ENCODE assay signal across 26 cellular contexts in the genomic region with DNA sequence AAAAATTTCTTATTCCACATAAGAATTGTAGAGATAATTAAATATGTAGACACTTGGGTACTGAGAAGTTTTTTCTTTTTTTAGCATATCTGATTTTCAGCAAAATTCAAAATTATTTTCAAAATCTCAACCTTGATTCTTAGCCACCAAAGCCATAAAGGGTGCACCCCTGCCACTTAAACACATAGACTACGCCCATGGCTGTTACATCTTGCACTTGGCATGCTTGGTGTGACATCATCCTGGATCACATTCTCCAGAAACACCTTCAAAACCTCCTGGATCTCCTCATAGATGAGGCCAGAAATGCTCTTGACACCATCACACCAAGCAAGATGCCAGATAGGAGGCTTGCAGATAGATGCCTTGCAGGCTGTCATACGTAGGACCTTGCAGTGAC.
"Had no signal": no experiment of that assay in that cellular context is flagged by ENCODE, and none has a peak within 500 bp of the region (broad histone marks: within the 10 kb centered on the region; RNA-seq: fewer than 3 reads in every experiment).

No MANE protein-coding gene starts in this region.

- DNase-seq: activated CD4-positive, alpha-beta T cell treated with anti-CD3 and anti-CD28 coated beads, Interleukin-2, amount 50 U/mL, for 1 hour; activated CD8-positive, alpha-beta memory T cell treated with anti-CD3 and anti-CD28 coated beads, Interleukin-2, amount 50 U/mL, for 4 hours; activated CD8-positive, alpha-beta T cell treated with anti-CD3 and anti-CD28 coated beads, Interleukin-2, amount 10 ng/mL, durations not matched to agents 7 days and 5 days; activated T-cell treated with anti-CD3 and anti-CD28 coated beads, Interleukin-2, amount 50 U/mL, for 24 hours; adrenal gland; central memory CD4-positive, alpha-beta T cell; effector memory CD4-positive, alpha-beta T cell; glutamatergic neuron; immature natural killer cell; naive thymus-derived CD8-positive, alpha-beta T cell; pancreas; psoas muscle; stimulated activated CD4-positive, alpha-beta T cell treated with anti-CD3 and anti-CD28 coated beads, Interleukin-12 subunit alpha, Interleukin-12 subunit beta, amount 100 ng/mL, for 4 hours; stomach; uterus had no signal

- H3K4me1 ChIP-seq: adrenal gland, ascending aorta, pancreas, psoas muscle, right atrium auricular region, stomach, suprapubic skin, uterus had no signal

- H3K4me3 Mint-ChIP-seq: activated CD8-positive, alpha-beta T cell treated with anti-CD3 and anti-CD28 coated beads, Interleukin-2, amount 10 ng/mL, durations not matched to agents 7 days and 5 days; activated T-cell treated with anti-CD3 and anti-CD28 coated beads, Interleukin-2, amount 50 U/mL, for 24 hours; activated T-helper 17 cell treated with anti-CD3 and anti-CD28 coated beads, Interleukin-2, amount 50 U/mL, for 72 hours; immature natural killer cell; naive thymus-derived CD8-positive, alpha-beta T cell; stimulated activated effector memory CD8-positive, alpha-beta T cell treated with anti-CD3 and anti-CD28 coated beads, Interleukin-12 subunit alpha, Interleukin-12 subunit beta, amount 100 ng/mL, for 72 hours had no signal

- H2AFZ ChIP-seq: hepatocyte had no signal

- H3K27ac ChIP-seq: adrenal gland, ascending aorta, hepatocyte, pancreas, psoas muscle, right atrium auricular region, stomach, suprapubic skin, tibial nerve, uterus, VCaP had no signal

- H3K36me3 ChIP-seq: adrenal gland, ascending aorta, pancreas, right atrium auricular region, stomach, suprapubic skin, tibial nerve, uterus had no signal

- H3K27me3 Mint-ChIP-seq: activated T-helper 17 cell treated with anti-CD3 and anti-CD28 coated beads, Interleukin-2, amount 50 U/mL, for 72 hours had no signal

- H3K27ac Mint-ChIP-seq: activated CD8-positive, alpha-beta T cell treated with anti-CD3 and anti-CD28 coated beads, Interleukin-2, amount 10 ng/mL, durations not matched to agents 7 days and 5 days; activated naive CD4-positive, alpha-beta T cell treated with anti-CD3 and anti-CD28 coated beads, Interleukin-2, amount 50 U/mL, for 72 hours; activated T-cell treated with anti-CD3 and anti-CD28 coated beads, Interleukin-2, amount 50 U/mL, for 24 hours; activated T-helper 17 cell treated with anti-CD3 and anti-CD28 coated beads, Interleukin-2, amount 50 U/mL, for 72 hours; immature natural killer cell; naive thymus-derived CD8-positive, alpha-beta T cell; stimulated activated effector memory CD8-positive, alpha-beta T cell treated with anti-CD3 and anti-CD28 coated beads, Interleukin-12 subunit alpha, Interleukin-12 subunit beta, amount 100 ng/mL, for 72 hours had no signal

- H3K36me3 Mint-ChIP-seq: stimulated activated effector memory CD8-positive, alpha-beta T cell treated with anti-CD3 and anti-CD28 coated beads, Interleukin-12 subunit alpha, Interleukin-12 subunit beta, amount 100 ng/mL, for 72 hours had no signal

- H3K27me3 ChIP-seq: adrenal gland, ascending aorta, hepatocyte, pancreas, right atrium auricular region, stomach, suprapubic skin, tibial nerve, uterus had no signal

- H3K4me3 ChIP-seq: adrenal gland, ascending aorta, hepatocyte, lung, pancreas, psoas muscle, right atrium auricular region, stomach, suprapubic skin, tibial nerve, uterus had no signal

- ATAC-seq: activated CD8-positive, alpha-beta T cell treated with anti-CD3 and anti-CD28 coated beads, Interleukin-2, amount 10 ng/mL, durations not matched to agents 7 days and 5 days; left lobe of liver; naive thymus-derived CD8-positive, alpha-beta T cell; pancreas; psoas muscle had no signal

- H3K4me2 ChIP-seq: hepatocyte had no signal

- H3K79me2 ChIP-seq: hepatocyte had no signal

- H3K4me1 Mint-ChIP-seq: activated T-helper 17 cell treated with anti-CD3 and anti-CD28 coated beads, Interleukin-2, amount 50 U/mL, for 72 hours; stimulated activated effector memory CD8-positive, alpha-beta T cell treated with anti-CD3 and anti-CD28 coated beads, Interleukin-12 subunit alpha, Interleukin-12 subunit beta, amount 100 ng/mL, for 72 hours had no signal
